In the genomic region with DNA sequence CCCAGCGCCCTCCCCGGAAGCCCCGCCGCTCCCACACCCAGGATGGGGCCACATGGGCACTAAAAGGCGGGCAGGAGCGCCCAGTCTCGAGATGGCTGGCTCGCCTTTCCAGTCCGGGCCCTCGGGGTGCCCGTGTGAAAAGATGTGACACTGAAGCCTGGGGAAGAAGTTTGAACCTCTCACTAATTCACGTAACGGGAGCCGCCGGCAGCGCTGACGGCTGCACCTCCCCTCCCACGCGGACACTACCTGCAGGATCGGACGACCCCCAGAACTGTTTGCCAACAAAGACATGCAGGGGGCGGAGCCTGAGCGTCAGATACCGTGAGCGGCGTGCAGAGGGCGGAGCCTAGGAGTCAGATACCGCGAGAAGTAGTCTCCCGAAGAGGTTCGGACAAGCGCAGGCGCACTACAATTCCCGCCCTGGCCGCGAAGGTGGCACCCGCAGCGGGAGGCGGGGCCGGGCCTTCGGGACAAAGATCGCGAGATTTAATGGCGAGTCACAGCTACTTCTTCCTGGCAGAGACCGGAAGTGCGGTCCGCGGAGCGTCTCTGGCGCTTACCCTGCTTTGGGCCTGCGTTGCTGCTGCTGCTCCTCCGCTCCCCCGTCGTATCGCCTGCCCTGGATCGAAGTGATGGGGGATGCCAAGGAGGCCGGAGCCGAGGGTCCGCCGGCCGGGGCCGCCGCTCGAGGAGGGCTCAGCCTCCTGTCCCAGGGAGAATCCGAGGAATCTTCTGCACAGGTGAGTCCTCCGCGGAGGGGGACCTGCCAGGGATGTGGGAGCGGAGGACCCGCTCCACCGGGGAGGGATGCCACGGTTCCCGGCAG, we compare ENCODE assay signal across 8 cellular contexts. TPM values are rescaled to one million over a fixed set of nuclear protein-coding genes. Genes with fewer than 3 reads are reported as not detected.
DNase-seq lines count a peak whose midpoint lies in the region; ATAC-seq and TF ChIP-seq lines count a peak whose summit lies in the region.

A gene with protein sequence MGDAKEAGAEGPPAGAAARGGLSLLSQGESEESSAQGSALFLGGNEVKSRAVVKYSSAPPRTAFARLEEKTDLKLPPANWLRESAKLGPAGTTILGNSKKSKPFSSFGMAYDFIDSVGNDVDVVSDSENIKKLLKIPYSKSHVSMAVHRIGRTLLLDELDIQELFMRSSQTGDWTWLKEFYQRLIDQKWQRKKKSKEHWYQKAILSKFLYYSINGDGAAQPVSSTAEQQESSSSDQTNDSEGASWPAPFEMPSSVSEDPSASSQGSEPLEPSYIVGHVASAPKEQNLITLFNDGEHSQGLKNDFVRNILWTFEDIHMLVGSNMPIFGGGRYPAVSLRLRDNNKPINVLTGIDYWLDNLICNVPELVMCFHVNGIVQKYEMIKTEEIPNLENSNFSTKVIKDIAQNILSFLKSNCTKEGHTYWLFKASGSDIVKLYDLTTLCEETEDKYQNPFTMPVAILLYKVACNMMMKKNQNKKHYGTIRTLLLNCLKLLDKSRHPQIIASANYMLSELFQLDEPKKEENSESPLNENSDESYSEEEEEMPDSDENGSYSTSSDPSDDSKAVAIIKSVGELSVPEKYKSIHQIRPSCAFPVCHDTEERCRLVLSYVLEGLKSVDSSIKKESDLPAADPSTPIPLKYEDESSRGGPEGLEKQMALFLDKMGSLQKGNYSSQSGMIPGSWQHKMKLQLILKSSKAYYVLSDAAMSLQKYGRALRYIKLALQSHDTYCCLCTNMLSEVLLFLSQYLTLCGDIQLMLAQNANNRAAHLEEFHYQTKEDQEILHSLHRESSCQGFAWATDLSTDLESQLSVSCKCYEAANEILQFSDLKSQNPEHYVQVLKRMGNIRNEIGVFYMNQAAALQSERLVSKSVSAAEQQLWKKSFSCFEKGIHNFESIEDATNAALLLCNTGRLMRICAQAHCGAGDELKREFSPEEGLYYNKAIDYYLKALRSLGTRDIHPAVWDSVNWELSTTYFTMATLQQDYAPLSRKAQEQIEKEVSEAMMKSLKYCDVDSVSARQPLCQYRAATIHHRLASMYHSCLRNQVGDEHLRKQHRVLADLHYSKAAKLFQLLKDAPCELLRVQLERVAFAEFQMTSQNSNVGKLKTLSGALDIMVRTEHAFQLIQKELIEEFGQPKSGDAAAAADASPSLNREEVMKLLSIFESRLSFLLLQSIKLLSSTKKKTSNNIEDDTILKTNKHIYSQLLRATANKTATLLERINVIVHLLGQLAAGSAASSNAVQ (plus strand): TSS at position 537 of the 829 bp plus-strand sequence. CDS start 99 bp downstream, at position 636.

- under 1% methylated on average over 72 of the region's 72 CpGs for WGBS in right cardiac atrium

- H3K27me3 ChIP-seq in right cardiac atrium (ENCODE audit: control insufficient read depth, insufficient read depth) (no peaks in the 10 kb centered on the region), uterus (no peaks in the 10 kb centered on the region)

- peak in 1 of 4 experiments; percentile 14 for TF ChIP-seq CTCF in uterus (IDR thresholded peaks at IDR 0.05)

- intact Hi-C loops in T-helper 2 cell treated with Interferon-gamma antibody and Interleukin-4, amounts not matched to agents 100 ng/mL and 5 ng/mL, for 36 hours (cut with micrococcal nuclease): loop anchor here (1.0 to 2.0 kb wide), 3 partner anchors 104 to 803 kb away; a partner anchor contains a TSS
- intact Hi-C loops in right cardiac atrium (cut with DNase I) (no loop called here), uterus (cut with DNase I; ENCODE audit: low total_unique reads) (no loop called here)

- DNase-seq in NCI-H187 treated with DMSO at 0.1 percent for 48 hours (lab: John Stamatoyannopoulos, UW): peak; percentile 82
- peak; percentile 90 to 100 (median 98) for DNase-seq in anterior cingulate cortex (lab: John Stamatoyannopoulos, UW)
- peak; percentile 99 to 100 (median 99) for DNase-seq in right cardiac atrium
- DNase-seq in pulmonary artery endothelial cell (ENCODE audit: low read depth, low spot score): peak; percentile 91
- peak; percentile 99 to 100 for DNase-seq in uterus

- H3K27ac ChIP-seq in right cardiac atrium (ENCODE audit: low read length) (peak within 1 kb of the TSS; percentile 69), uterus (peak within 1 kb of the TSS; percentile 91 to 92)

- H3K36me3 ChIP-seq in uterus: no peaks in the 10 kb centered on the region

- peak; percentile 54 to 72 for TF ChIP-seq POLR2A in uterus (IDR thresholded peaks at IDR 0.05)

- peak within 1 kb of the TSS; percentile 85 for H3K4me3 ChIP-seq in right cardiac atrium (ENCODE audit: low read length)
- H3K4me3 ChIP-seq in uterus: peak within 1 kb of the TSS; percentile 74 to 96

- no peaks in the 10 kb centered on the region for H3K4me1 ChIP-seq in right cardiac atrium (ENCODE audit: control insufficient read depth, insufficient read depth, low read length)
- peaks cover 0 to 6% of the 10 kb centered on the region in 2 donors for H3K4me1 ChIP-seq in uterus

- no peaks in the 10 kb centered on the region for H3K9me3 ChIP-seq in right cardiac atrium (ENCODE audit: control insufficient read depth, low read length)
- no peaks in the 10 kb centered on the region for H3K9me3 ChIP-seq in uterus

- ATAC-seq in GM18499 (IDR thresholded peaks at IDR 0.05; ENCODE audit: insufficient read depth, unreplicated experiment): peak; percentile 93
- peak; percentile 87 for ATAC-seq in HG02943 (IDR thresholded peaks at IDR 0.05; ENCODE audit: low read depth, unreplicated experiment)
- peak; percentile 100 for ATAC-seq in right cardiac atrium

RNA-seq across cellular contexts. Expression of the gene that starts here (rescaled TPM):
- 40.8 and 44.0 TPM in 2 replicates for total RNA-seq in T-helper 2 cell treated with Interferon-gamma antibody and Interleukin-4, amounts not matched to agents 100 ng/mL and 5 ng/mL, for 36 hours
- total RNA-seq in right cardiac atrium (10 to 100 TPM; 12.0 to 14.7 (median 14.2) TPM), pulmonary artery endothelial cell (17.2 and 22.4 TPM in 2 replicates), uterus (10 to 100 TPM; 26.2 to 79.2 (median 47.9) TPM)
- polyA plus RNA-seq in right cardiac atrium: 10.8 TPM

Comparison
In these comparisons a context has a peak if more than half of its experiments do, and no peak if none do; other contexts are left out.
1. Peak in every context shown above with its lines: DNase-seq, ATAC-seq, H3K4me3 ChIP-seq and H3K27ac ChIP-seq.